In the genomic region with DNA sequence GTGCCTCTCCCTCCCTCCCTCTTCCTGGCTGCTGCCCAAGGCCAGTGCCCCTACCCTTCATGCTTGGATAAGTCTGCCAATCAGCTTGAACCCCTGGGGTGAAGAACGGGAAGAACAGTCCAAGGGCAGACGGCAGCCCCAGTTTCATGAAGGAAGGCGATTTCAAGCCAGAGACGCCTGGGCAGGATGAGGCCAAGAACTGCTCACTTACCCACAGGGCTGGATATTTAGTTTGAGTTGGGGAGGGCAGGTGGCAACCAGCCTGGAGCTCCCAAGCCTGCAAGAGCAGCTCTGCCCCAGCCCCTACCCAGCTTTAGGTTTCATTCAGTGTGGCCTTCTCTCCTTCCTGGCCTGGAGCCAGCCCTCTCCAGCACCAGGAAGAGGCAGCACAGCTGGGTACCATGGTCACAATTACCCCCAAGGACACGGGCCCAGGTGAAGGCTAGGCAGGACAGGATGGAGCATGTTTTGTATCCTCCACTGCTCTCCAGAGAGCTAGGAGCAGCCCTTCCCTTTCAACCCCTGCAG, we compare ENCODE assay signal across 9 cellular contexts. TPM values are rescaled to one million over a fixed set of nuclear protein-coding genes. Genes with fewer than 3 reads are reported as not detected.
DNase-seq lines count a peak whose midpoint lies in the region; FAIRE-seq and TF ChIP-seq lines count a peak whose summit lies in the region.
"Had no signal": no experiment of that assay in that cellular context is flagged by ENCODE, and none has a peak within 500 bp of the region (broad histone marks: within the 10 kb centered on the region; RNA-seq: fewer than 3 reads in every experiment).

No MANE protein-coding gene starts in this region.

- peaks cover 16% of the 10 kb centered on the region for H3K4me1 ChIP-seq in smooth muscle cell (ENCODE audit: low read depth)

- TF ChIP-seq CTCF in epithelial cell of esophagus (IDR thresholded peaks at IDR 0.05; ENCODE audit: insufficient read depth, low read depth, low read length, missing control alignments), result no peak
- TF ChIP-seq CTCF in smooth muscle cell (IDR thresholded peaks at IDR 0.05; ENCODE audit: borderline replicate concordance, insufficient read depth, poor library complexity, severe bottlenecking), result no peak

- in situ Hi-C loops in ACHN (cut with HindIII; ENCODE audit: low pct_ligation_motif_present, low pct_unique_long_range_greater_than_20kb, low sequenced_read_pairs), result no loop called here

- no peaks in the 10 kb centered on the region for H3K27me3 ChIP-seq in smooth muscle cell (ENCODE audit: low read depth)

- no peaks in the 10 kb centered on the region for H3F3A ChIP-seq in smooth muscle cell (ENCODE audit: low read depth)

- no peak overlapping the region for H3K27ac ChIP-seq in smooth muscle cell (ENCODE audit: low read depth)

- H4K20me1 ChIP-seq in smooth muscle cell (ENCODE audit: low read depth), result no peaks in the 10 kb centered on the region

- FAIRE-seq in HTR-8/SVneo (lab: Jason Lieb, UNC), result peak; percentile 97

- no peaks in the 10 kb centered on the region for H3K79me2 ChIP-seq in smooth muscle cell (ENCODE audit: low read depth)

- 88% methylated on average over 5 of the region's 5 CpGs for WGBS in smooth muscle cell (ENCODE audit: low lambda C conversion rate)

- no peak overlapping the region for H2AFZ ChIP-seq in smooth muscle cell (ENCODE audit: low read depth)

- H3K9ac ChIP-seq in smooth muscle cell (ENCODE audit: low read depth), result no peak overlapping the region

- H3K4me3 ChIP-seq in epithelial cell of esophagus (ENCODE audit: low read length) (no peak overlapping the region), smooth muscle cell (no peak overlapping the region)

- H3K4me2 ChIP-seq in smooth muscle cell, result peak overlapping the region; percentile 64

- H3K9me3 ChIP-seq in smooth muscle cell (replicated peaks; ENCODE audit: low read depth), result no peaks in the 10 kb centered on the region

- H3K36me3 ChIP-seq in smooth muscle cell (ENCODE audit: low read depth), result no peaks in the 10 kb centered on the region

- DNase-seq in HTR-8/SVneo (ENCODE audit: insufficient read length, low spot score), result no peak
- peak; percentile 71 to 85 for DNase-seq in NCI-H446 (lab: John Stamatoyannopoulos, UW)
- DNase-seq in epithelial cell of esophagus (ENCODE audit: low read depth), result peak; percentile 75
- DNase-seq in smooth muscle cell (lab: John Stamatoyannopoulos, UW; ENCODE audit: unreplicated experiment), result no peak
- no peak for DNase-seq in ACHN
- no peak for DNase-seq in GM03348 (ENCODE audit: low spot score)
- DNase-seq in activated naive CD4-positive, alpha-beta T cell (lab: John Stamatoyannopoulos, UW), result no peak
- DNase-seq: activated naive CD4-positive, alpha-beta T cell treated with Interleukin-2 at 50 U/mL for 16 hours; naive B cell had no signal

RNA-seq across cellular contexts. Expression of a gene that starts 35.9 kb away (rescaled TPM):
- total RNA-seq in smooth muscle cell, result 103 and 108 TPM in 2 replicates
- polyA plus RNA-seq in smooth muscle cell, result 74.2 and 90.1 TPM in 2 replicates

Comparison
In these comparisons a context has a peak if more than half of its experiments do, and no peak if none do; other contexts are left out.
1. DNase-seq: peak in NCI-H446 (2 of 2) and epithelial cell of esophagus (single experiment); none in HTR-8/SVneo (single experiment), smooth muscle cell (single experiment), ACHN (single experiment), GM03348 (single experiment) and activated naive CD4-positive, alpha-beta T cell (0 of 4).